19 cellular contexts compared by ENCODE assay signal in the genomic region with DNA sequence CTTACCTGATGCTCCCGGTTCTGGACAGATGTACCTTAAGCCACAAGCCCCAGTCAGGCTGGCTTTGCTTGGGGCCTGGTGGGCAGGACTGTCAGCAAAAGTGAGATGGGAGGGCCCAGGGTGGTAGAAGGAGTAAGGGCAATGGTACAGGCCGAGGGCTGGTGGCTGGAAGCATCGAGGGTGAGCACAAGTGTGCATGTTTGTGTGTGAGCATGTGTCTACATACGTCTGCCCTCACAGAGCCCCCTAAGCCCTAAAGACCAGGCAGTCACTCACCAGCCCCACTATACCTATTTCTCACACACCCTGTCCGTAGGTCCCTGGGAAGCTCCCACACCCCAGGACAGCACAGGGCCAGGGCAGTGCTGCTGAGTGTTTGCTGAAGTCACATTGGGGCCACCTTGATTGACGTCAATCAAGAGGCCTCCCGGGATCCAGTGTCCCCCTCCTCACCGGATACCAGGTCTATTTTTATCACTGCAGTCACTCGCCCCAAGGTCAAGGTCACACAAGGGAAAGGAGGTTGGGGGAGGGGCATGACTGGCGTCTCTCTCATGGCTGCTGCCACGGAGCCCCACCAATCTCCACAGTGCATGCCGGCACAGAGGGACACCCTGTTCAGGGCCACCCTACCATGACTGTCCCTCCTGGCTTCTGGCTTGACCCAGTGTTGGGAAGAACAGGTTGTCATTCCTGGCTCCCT. TPM values are rescaled to one million over a fixed set of nuclear protein-coding genes. Genes with fewer than 3 reads are reported as not detected.
DNase-seq lines count a peak whose midpoint lies in the region; ATAC-seq, FAIRE-seq and TF ChIP-seq lines count a peak whose summit lies in the region.
"Had no signal": no experiment of that assay in that cellular context is flagged by ENCODE, and none has a peak within 500 bp of the region (broad histone marks: within the 10 kb centered on the region; RNA-seq: fewer than 3 reads in every experiment).

No MANE protein-coding gene starts in this region.

- no peak for TF ChIP-seq CTCF in chondrocyte (IDR thresholded peaks at IDR 0.05)
- no peak for TF ChIP-seq CTCF in HepG2 (CRISPR knock-in tag; IDR thresholded peaks at IDR 0.05)
- no peak for TF ChIP-seq CTCF in testis (IDR thresholded peaks at IDR 0.05)
- no peak for TF ChIP-seq CTCF in endothelial cell (IDR thresholded peaks at IDR 0.05; ENCODE audit: unreplicated experiment)

- H3K27ac ChIP-seq in HepG2 (ENCODE audit: extremely low read length, insufficient read depth, low read length) (no peak overlapping the region), testis (no peak overlapping the region), small intestine (ENCODE audit: low read depth in 1 of 2, low read length in 1 of 2) (no peak overlapping the region)
- H3K27ac ChIP-seq: KMS-11, parathyroid adenoma, PC-9, SK-N-MC had no signal

- peaks cover 22% of the 10 kb centered on the region for H3K27me3 Mint-ChIP-seq in chondrocyte (ENCODE audit: low read depth)
- H3K27me3 Mint-ChIP-seq in endothelial cell (ENCODE audit: unreplicated experiment) = peaks cover 13% of the 10 kb centered on the region

- H3K27me3 ChIP-seq in HepG2 (ENCODE audit: control insufficient read depth in 1 of 2, insufficient read depth in 2 of 2, low read length in 2 of 2) = peaks cover 5 to 17% of the 10 kb centered on the region in 2 experiments; a peak in 3 of 5 replicates
- H3K27me3 ChIP-seq in testis = no peaks in the 10 kb centered on the region
- no peaks in the 10 kb centered on the region for H3K27me3 ChIP-seq in small intestine (ENCODE audit: control insufficient read depth in 2 of 2, insufficient read depth in 2 of 2, low read length in 2 of 2)

- H3K36me3 ChIP-seq in HepG2 (replicated peaks in 1 of 2; ENCODE audit: control insufficient read depth in 1 of 2, insufficient read depth in 2 of 2, low read length in 2 of 2) = no peaks in the 10 kb centered on the region
- no peaks in the 10 kb centered on the region for H3K36me3 ChIP-seq in testis (ENCODE audit: low read depth, missing control alignments)
- no peaks in the 10 kb centered on the region for H3K36me3 ChIP-seq in small intestine (ENCODE audit: control insufficient read depth in 2 of 2, insufficient read depth in 2 of 2, low read length in 2 of 2)

- in situ Hi-C loops in HepG2 (cut with HindIII; ENCODE audit: extremely low pct_ligation_motif_present, low pct_unique_long_range_greater_than_20kb) = no loop called here

- H3K4me3 ChIP-seq in HepG2 (replicated peaks in 1 of 3; ENCODE audit: insufficient read depth in 1 of 3, low read depth in 2 of 3, low read length in 3 of 3) (no peak overlapping the region), testis (no peak overlapping the region), small intestine (ENCODE audit: low read depth in 1 of 2, low read length in 2 of 2) (no peak overlapping the region)
- H3K4me3 ChIP-seq: PC-9, SK-N-MC had no signal

- H3K36me3 Mint-ChIP-seq in chondrocyte (ENCODE audit: low read depth) (no peaks in the 10 kb centered on the region), endothelial cell (ENCODE audit: low read depth, unreplicated experiment) (no peaks in the 10 kb centered on the region)
- H3K36me3 Mint-ChIP-seq: CD4-positive, CD25-positive, alpha-beta regulatory T cell had no signal

- H3K9me3 ChIP-seq in HepG2 (ENCODE audit: low read length) = no peaks in the 10 kb centered on the region
- no peaks in the 10 kb centered on the region for H3K9me3 ChIP-seq in testis
- no peaks in the 10 kb centered on the region for H3K9me3 ChIP-seq in small intestine (ENCODE audit: control insufficient read depth, low read depth)

- no peaks in the 10 kb centered on the region for H4K20me1 ChIP-seq in HepG2 (ENCODE audit: insufficient read depth, low read length)

- no TSS peak for BruUV-seq in HepG2 (replicated peaks; lab: Mats Ljungman, UMichigan)

- H3K9ac ChIP-seq in HepG2 (ENCODE audit: insufficient read depth, low read depth, low read length) = no peak overlapping the region
- H3K9ac ChIP-seq: KMS-11, parathyroid adenoma had no signal

- H3K4me2 ChIP-seq in HepG2 (ENCODE audit: low read depth, low read length) = peak overlapping the region; percentile 19; the same call in 1 of the 2 replicates
- H3K4me2 ChIP-seq: KMS-11, PC-9 had no signal

- no peak for TF ChIP-seq RAD21 in HepG2 (CRISPR knock-in tag; IDR thresholded peaks at IDR 0.05)

- TF ChIP-seq POLR2A in HepG2 (IDR thresholded peaks at IDR 0.05; ENCODE audit: insufficient read depth in 1 of 2, low read depth in 2 of 2, low read length in 2 of 2) (no peak), testis (IDR thresholded peaks at IDR 0.05) (no peak)

- POLR2A ChIA-PET in HepG2 (lab: Yijun Ruan, JAX) = no interaction called here

- H3K4me1 Mint-ChIP-seq in chondrocyte (ENCODE audit: low read depth) (peaks cover 2% of the 10 kb centered on the region), endothelial cell (ENCODE audit: unreplicated experiment) (no peaks in the 10 kb centered on the region)
- H3K4me1 Mint-ChIP-seq: activated naive CD8-positive, alpha-beta T cell treated with anti-CD3 and anti-CD28 coated beads, Interleukin-2, amount 50 U/mL, for 24 hours; CD4-positive, CD25-positive, alpha-beta regulatory T cell had no signal

- intact Hi-C loops in HepG2 (cut with micrococcal nuclease; ENCODE audit: unreplicated experiment) = loop anchor here (2.0 kb wide), 1 partner anchor 31 kb away; no protein-coding TSS in a partner anchor
- intact Hi-C loops in testis (cut with DNase I; ENCODE audit: low total_unique reads) = no loop called here

- H3K79me2 ChIP-seq in HepG2 (ENCODE audit: insufficient read depth, low read length) = no peaks in the 10 kb centered on the region
- H3K79me2 ChIP-seq: parathyroid adenoma had no signal

- H3K4me1 ChIP-seq in HepG2 (ENCODE audit: insufficient read depth, low read length) (peaks cover 27% of the 10 kb centered on the region), testis (peaks cover 5% of the 10 kb centered on the region), small intestine (ENCODE audit: control insufficient read depth in 2 of 2, insufficient read depth in 1 of 2, low read depth in 1 of 2, low read length in 1 of 2) (no peaks in the 10 kb centered on the region)

- no peak overlapping the region for H3K4me3 Mint-ChIP-seq in chondrocyte (ENCODE audit: unreplicated experiment)
- H3K4me3 Mint-ChIP-seq in endothelial cell (ENCODE audit: unreplicated experiment) = no peak overlapping the region
- H3K4me3 Mint-ChIP-seq: activated naive CD8-positive, alpha-beta T cell treated with anti-CD3 and anti-CD28 coated beads, Interleukin-2, amount 50 U/mL, for 24 hours; CD4-positive, CD25-positive, alpha-beta regulatory T cell had no signal

- DNase-seq in activated T-cell treated with anti-CD3 and anti-CD28 coated beads, Interleukin-2, amount 50 U/mL, for 1 hour = peak; percentile 3
- DNase-seq in activated T-cell treated with anti-CD3 and anti-CD28 coated beads for 4 hours (no peak), chondrocyte (ENCODE audit: low spot score) (peak; percentile 66), HepG2 (ENCODE audit: low spot score) (peak; percentile 18), testis (peak; percentile 11), endothelial cell (ENCODE audit: low spot score) (no peak), epidermal melanocyte (ENCODE audit: insufficient read length, low spot score) (no peak), small intestine (no peak)
- DNase-seq: CD4-positive, CD25-positive, alpha-beta regulatory T cell; mammary epithelial cell; NCI-H1048; NCI-H526; PC-9; T-helper 9 cell had no signal

- CTCF ChIA-PET in HepG2 (lab: Yijun Ruan, JAX; ENCODE audit: low intra/inter-chr PET ratio, low total read pairs) = no interaction called here

- ATAC-seq in HepG2 = peak; percentile 15; the same call in 2 of the 3 replicates
- ATAC-seq: activated naive CD8-positive, alpha-beta T cell treated with anti-CD3 and anti-CD28 coated beads, Interleukin-2, amount 50 U/mL, for 24 hours had no signal

- H2AFZ ChIP-seq in HepG2 (ENCODE audit: low read length) = no peak overlapping the region
- H2AFZ ChIP-seq: parathyroid adenoma, PC-9 had no signal

- H3K27ac Mint-ChIP-seq in chondrocyte (ENCODE audit: unreplicated experiment) (no peak overlapping the region), endothelial cell (ENCODE audit: unreplicated experiment) (no peak overlapping the region)
- H3K27ac Mint-ChIP-seq: activated naive CD8-positive, alpha-beta T cell treated with anti-CD3 and anti-CD28 coated beads, Interleukin-2, amount 50 U/mL, for 24 hours; CD4-positive, CD25-positive, alpha-beta regulatory T cell had no signal

- WGBS in HepG2 (ENCODE audit: low lambda C conversion rate) = 6% methylated on average over 6 of the region's 12 CpGs
- 48 to 68% methylated on average over 11 to 12 of the region's 12 CpGs for WGBS in testis, 2 donors
- 59 to 67% (median 65%) methylated on average over 12 of the region's 12 CpGs for WGBS in small intestine, 3 donors

- no peak for FAIRE-seq in HepG2 (lab: Jason Lieb, UNC)
- no peak for FAIRE-seq in small intestine (lab: Jason Lieb, UNC)

- TF ChIP-seq EP300 in HepG2 (IDR thresholded peaks at IDR 0.05; ENCODE audit: low read depth in 2 of 2, low read length in 2 of 2) = no peak
- no peak for TF ChIP-seq EP300 in HepG2 (CRISPR knock-in tag; IDR thresholded peaks at IDR 0.05; ENCODE audit: borderline replicate concordance)

- H3K9me3 Mint-ChIP-seq in chondrocyte (ENCODE audit: low read depth) = no peaks in the 10 kb centered on the region
- H3K9me3 Mint-ChIP-seq in endothelial cell (ENCODE audit: unreplicated experiment) = no peaks in the 10 kb centered on the region
- H3K9me3 Mint-ChIP-seq: activated naive CD8-positive, alpha-beta T cell treated with anti-CD3 and anti-CD28 coated beads, Interleukin-2, amount 50 U/mL, for 24 hours; CD4-positive, CD25-positive, alpha-beta regulatory T cell had no signal

RNA-seq across cellular contexts. Expression of a gene that starts 1.8 kb away (rescaled TPM):
- total RNA-seq in chondrocyte = 0.22 to 0.82 TPM in 2 of 3 replicates, not detected in the other
- total RNA-seq in HepG2 (2016; rRNA removed; fragmentation: Illumina TruSeq; extraction: Trizol) = not detected in 2 replicates
- not detected in 2 replicates for total RNA-seq in HepG2 (2016; cell fraction: cytosol; rRNA removed; fragmentation: Illumina TruSeq; extraction: Trizol; ENCODE audit: low read depth)
- total RNA-seq in HepG2 (2016; cell fraction: insoluble cytoplasmic fraction; rRNA removed; fragmentation: Illumina TruSeq; extraction: Trizol) = not detected in 2 replicates
- not detected in 2 replicates for total RNA-seq in HepG2 (2016; cell fraction: membrane; rRNA removed; fragmentation: Illumina TruSeq; extraction: Trizol)
- total RNA-seq in HepG2 (2016; cell fraction: nucleus; rRNA removed; fragmentation: Illumina TruSeq; extraction: Trizol) = not detected in 2 replicates
- polyA plus RNA-seq in HepG2 (2011; rRNA removed) = 0.13 TPM in 1 of 2 replicates, not detected in the other
- polyA plus RNA-seq in HepG2 (2011; cell fraction: cytosol; rRNA removed) = 0.06 TPM in 1 of 2 replicates, not detected in the other
- not detected in 2 replicates for polyA plus RNA-seq in HepG2 (2011; cell fraction: nucleus; rRNA removed)
- not detected in 2 replicates for polyA plus RNA-seq in HepG2 (2012)
- not detected in 2 replicates for polyA plus RNA-seq in HepG2 (2016; cell fraction: cytosol; fragmentation: Illumina TruSeq; extraction: Trizol; ENCODE audit: low read depth)
- polyA plus RNA-seq in HepG2 (2016; cell fraction: insoluble cytoplasmic fraction; fragmentation: Illumina TruSeq; extraction: Trizol; ENCODE audit: low read depth) = not detected in 2 replicates
- polyA plus RNA-seq in HepG2 (2016; cell fraction: membrane; fragmentation: Illumina TruSeq; extraction: Trizol; ENCODE audit: low read depth) = not detected in 2 replicates
- not detected in 2 replicates for polyA plus RNA-seq in HepG2 (2016; cell fraction: nucleus; fragmentation: Illumina TruSeq; extraction: Trizol; ENCODE audit: insufficient read depth, low read depth)
- polyA minus RNA-seq in HepG2 (2011; rRNA and poly(A)+ RNA removed; ENCODE audit: low replicate concordance) = 0.16 TPM in 1 of 2 replicates, not detected in the other
- polyA minus RNA-seq in HepG2 (2011; cell fraction: cytosol; rRNA and poly(A)+ RNA removed) = not detected in 2 replicates
- polyA minus RNA-seq in HepG2 (2011; cell fraction: nucleus; rRNA and poly(A)+ RNA removed) = not detected in 2 replicates
- 1 to 10 TPM; 1.2 to 3.0 TPM for total RNA-seq in testis
- polyA plus RNA-seq in testis (ENCODE audit: insufficient read depth, low read depth, low replicate concordance) = 14.5 TPM
- total RNA-seq in endothelial cell (ENCODE audit: unreplicated experiment) = not detected
- 10 to 100 TPM in 1 of 3 donors, 1 to 10 TPM in 2; 1.4 to 81.6 (median 9.2) TPM for polyA plus RNA-seq in small intestine
- total RNA-seq: A673; CD4-positive, CD25-positive, alpha-beta regulatory T cell; mammary epithelial cell; PC-9 had no signal
- polyA plus RNA-seq: CD4-positive, CD25-positive, alpha-beta regulatory T cell; mammary epithelial cell had no signal

RNA-seq across cellular contexts. Expression of a gene that starts 16.1 kb away (rescaled TPM):
- 2.4 to 6.3 TPM (median 3.1 TPM) in 3 replicates for total RNA-seq in chondrocyte
- total RNA-seq in HepG2 (2016; rRNA removed; fragmentation: Illumina TruSeq; extraction: Trizol) = not detected in 2 replicates
- not detected in 2 replicates for total RNA-seq in HepG2 (2016; cell fraction: cytosol; rRNA removed; fragmentation: Illumina TruSeq; extraction: Trizol; ENCODE audit: low read depth)
- total RNA-seq in HepG2 (2016; cell fraction: insoluble cytoplasmic fraction; rRNA removed; fragmentation: Illumina TruSeq; extraction: Trizol) = not detected in 2 replicates
- not detected in 2 replicates for total RNA-seq in HepG2 (2016; cell fraction: membrane; rRNA removed; fragmentation: Illumina TruSeq; extraction: Trizol)
- total RNA-seq in HepG2 (2016; cell fraction: nucleus; rRNA removed; fragmentation: Illumina TruSeq; extraction: Trizol) = not detected in 2 replicates
- not detected in 2 replicates for polyA plus RNA-seq in HepG2 (2011; rRNA removed)
- polyA plus RNA-seq in HepG2 (2011; cell fraction: cytosol; rRNA removed) = not detected in 2 replicates
- 0.10 TPM in 1 of 2 replicates, not detected in the other for polyA plus RNA-seq in HepG2 (2011; cell fraction: nucleus; rRNA removed)
- not detected in 2 replicates for polyA plus RNA-seq in HepG2 (2012)
- polyA plus RNA-seq in HepG2 (2016; cell fraction: cytosol; fragmentation: Illumina TruSeq; extraction: Trizol; ENCODE audit: low read depth) = not detected in 2 replicates
- polyA plus RNA-seq in HepG2 (2016; cell fraction: insoluble cytoplasmic fraction; fragmentation: Illumina TruSeq; extraction: Trizol; ENCODE audit: low read depth) = not detected in 2 replicates
- not detected in 2 replicates for polyA plus RNA-seq in HepG2 (2016; cell fraction: membrane; fragmentation: Illumina TruSeq; extraction: Trizol; ENCODE audit: low read depth)
- polyA plus RNA-seq in HepG2 (2016; cell fraction: nucleus; fragmentation: Illumina TruSeq; extraction: Trizol; ENCODE audit: insufficient read depth, low read depth) = not detected in 2 replicates
- polyA minus RNA-seq in HepG2 (2011; rRNA and poly(A)+ RNA removed; ENCODE audit: low replicate concordance) = not detected in 2 replicates
- not detected in 2 replicates for polyA minus RNA-seq in HepG2 (2011; cell fraction: cytosol; rRNA and poly(A)+ RNA removed)
- not detected in 2 replicates for polyA minus RNA-seq in HepG2 (2011; cell fraction: nucleus; rRNA and poly(A)+ RNA removed)
- 10 to 100 TPM in 1 of 2 donors, 1 to 10 TPM in 1; 8.4 to 11.3 TPM for total RNA-seq in testis
- polyA plus RNA-seq in testis (ENCODE audit: insufficient read depth, low read depth, low replicate concordance) = 10.2 TPM
- total RNA-seq in endothelial cell (ENCODE audit: unreplicated experiment) = 6.2 TPM
- polyA plus RNA-seq in small intestine = 1 to 10 TPM in 2 of 3 donors, under 1 TPM in 1; 0.67 to 5.4 (median 1.6) TPM
- total RNA-seq: CD4-positive, CD25-positive, alpha-beta regulatory T cell; PC-9 had no signal
- polyA plus RNA-seq: CD4-positive, CD25-positive, alpha-beta regulatory T cell; mammary epithelial cell had no signal

Comparison
In these comparisons a context has a peak if more than half of its experiments do, and no peak if none do; other contexts are left out.
1. DNase-seq: peak in activated T-cell treated with anti-CD3 and anti-CD28 coated beads, Interleukin-2, amount 50 U/mL, for 1 hour (single experiment), chondrocyte (single experiment), HepG2 (single experiment) and testis (single experiment); none in activated T-cell treated with anti-CD3 and anti-CD28 coated beads for 4 hours (single experiment), endothelial cell (single experiment), epidermal melanocyte (single experiment) and small intestine (single experiment).